Comparison of ENCODE assay signal across 22 cellular contexts in genomic region chr11:81267246-81267645, GRCh38.
"Had no signal": no experiment of that assay in that cellular context is flagged by ENCODE, and none has a peak within 500 bp of the region (broad histone marks: within the 10 kb centered on the region; RNA-seq: fewer than 3 reads in every experiment).

No MANE protein-coding gene starts in this region.

- DNase-seq: naive thymus-derived CD8-positive, alpha-beta T cell; nephron progenitor cell; nucleus accumbens; pancreas; right cardiac atrium; right lobe of liver; sigmoid colon; spleen; stimulated activated CD4-positive, alpha-beta T cell treated with anti-CD3 and anti-CD28 coated beads, Interleukin-12 subunit alpha, Interleukin-12 subunit beta, amount 100 ng/mL, for 4 hours; stimulated activated CD4-positive, alpha-beta T cell treated with anti-CD3 and anti-CD28 coated beads, Interleukin-1b, Interleukin-23, amount 100 ng/mL, for 48 hours; stimulated activated CD4-positive, alpha-beta T cell treated with anti-CD3 and anti-CD28 coated beads, Interleukin-4, amount 100 ng/mL, for 1 hour; stimulated activated CD4-positive, alpha-beta T cell treated with anti-CD3 and anti-CD28 coated beads, Interleukin-4, amount 100 ng/mL, for 4 hours; stimulated activated CD8-positive, alpha-beta memory T cell treated with anti-CD3 and anti-CD28 coated beads, Interleukin-4, amount 100 ng/mL, for 48 hours; stimulated activated naive CD4-positive, alpha-beta T cell; stimulated activated naive CD8-positive, alpha-beta T cell treated with anti-CD3 and anti-CD28 coated beads, Interleukin-15, amount 100 ng/mL, for 72 hours; stimulated activated naive CD8-positive, alpha-beta T cell treated with anti-CD3 and anti-CD28 coated beads, Interleukin-15, Interleukin-2, amounts not matched to agents 100 U/mL and 50 U/mL, for 24 hours; substantia nigra; testis; tibial artery; transverse colon; upper lobe of right lung; uterus had no signal
